In the genomic region with DNA sequence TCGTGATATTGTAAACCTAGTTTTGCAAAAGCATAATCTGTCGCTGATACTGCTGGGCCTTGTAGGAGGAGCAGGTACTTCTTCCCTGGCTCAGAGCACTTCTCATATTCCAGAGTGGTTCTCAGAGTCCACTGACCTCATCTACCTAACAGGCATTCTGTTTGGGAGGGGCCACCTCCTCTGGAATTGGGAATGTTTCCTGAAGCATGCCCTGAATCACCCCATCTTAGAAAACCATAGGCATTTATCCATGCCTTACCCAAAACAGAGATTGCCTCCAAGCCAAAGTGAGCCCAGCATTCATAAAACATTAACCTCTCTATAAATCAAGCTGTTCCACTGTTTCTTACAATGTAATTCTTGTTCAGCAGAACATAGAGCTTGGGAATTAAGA, we compare ENCODE assay signal across 12 cellular contexts. TPM values are rescaled to one million over a fixed set of nuclear protein-coding genes. Genes with fewer than 3 reads are reported as not detected.
DNase-seq lines count a peak whose midpoint lies in the region; ATAC-seq, FAIRE-seq and TF ChIP-seq lines count a peak whose summit lies in the region.
"Had no signal": no experiment of that assay in that cellular context is flagged by ENCODE, and none has a peak within 500 bp of the region (broad histone marks: within the 10 kb centered on the region; RNA-seq: fewer than 3 reads in every experiment).

No MANE protein-coding gene starts in this region.

- H2AFZ ChIP-seq in mesenchymal stem cell (ENCODE audit: low read depth, low read length): no peak overlapping the region

- H3K9me3 Mint-ChIP-seq in osteocyte (ENCODE audit: unreplicated experiment): no peaks in the 10 kb centered on the region
- H3K9me3 Mint-ChIP-seq: activated B cell treated with CpG ODN at 0.5 μM for 24 hours had no signal

- H2BK5ac ChIP-seq in mesenchymal stem cell (ENCODE audit: low read depth, low read length, poor library complexity, severe bottlenecking): no peak overlapping the region

- DNase-seq in heart left ventricle (no peak), Right ventricle myocardium inferior (ENCODE audit: missing footprints) (no peak), epithelial cell of proximal tubule (ENCODE audit: low read depth) (peak; percentile 66), mesenchymal stem cell (no peak), vagina (ENCODE audit: extremely low spot score in 2 of 2) (no peak), osteocyte (ENCODE audit: extremely low spot score, unreplicated experiment) (no peak), NCI-H2081 treated with DMSO at 0.1 percent for 48 hours (lab: John Stamatoyannopoulos, UW) (no peak), small intestine (no peak)
- DNase-seq: activated B cell treated with CpG ODN at 0.5 μM for 24 hours; central memory CD4-positive, alpha-beta T cell; KG1; SHP77 treated with DMSO at 0.1 percent for 48 hours had no signal

- peaks cover 10% of the 10 kb centered on the region for H3K4me1 Mint-ChIP-seq in osteocyte (ENCODE audit: unreplicated experiment)
- H3K4me1 Mint-ChIP-seq: activated B cell treated with CpG ODN at 0.5 μM for 24 hours had no signal

- H3K79me1 ChIP-seq in mesenchymal stem cell (replicated peaks; ENCODE audit: low read length, poor library complexity, severe bottlenecking): peaks cover 9% of the 10 kb centered on the region

- peak overlapping the region in 1 of 2 experiments; percentile 16 for H3K18ac ChIP-seq in mesenchymal stem cell (ENCODE audit: low read depth in 1 of 2, low read length in 2 of 2)

- H3K27ac Mint-ChIP-seq in osteocyte (ENCODE audit: unreplicated experiment): no peak overlapping the region
- H3K27ac Mint-ChIP-seq: activated B cell treated with CpG ODN at 0.5 μM for 24 hours had no signal

- H3K36me3 ChIP-seq in heart left ventricle (no peaks in the 10 kb centered on the region), mesenchymal stem cell (ENCODE audit: control insufficient read depth in 1 of 2, insufficient read depth in 2 of 2, low read depth in 1 of 2, low read length in 2 of 2) (peaks cover 0 to 22% of the 10 kb centered on the region in 2 experiments), vagina (no peaks in the 10 kb centered on the region), small intestine (ENCODE audit: control insufficient read depth in 2 of 2, insufficient read depth in 2 of 2, low read length in 2 of 2) (peaks cover 0 to 3% of the 10 kb centered on the region in 2 donors)

- H3K27ac ChIP-seq in heart left ventricle (peak overlapping the region in 9 of 12 donors; percentile 63 to 79 (median 72)), mesenchymal stem cell (ENCODE audit: low read length, poor library complexity, severe bottlenecking) (peak overlapping the region; percentile 78), vagina (peak overlapping the region; percentile 85), small intestine (ENCODE audit: low read depth in 1 of 2, low read length in 1 of 2) (no peak overlapping the region)

- H3K27me3 Mint-ChIP-seq in osteocyte (ENCODE audit: unreplicated experiment): no peaks in the 10 kb centered on the region

- FAIRE-seq in small intestine (lab: Jason Lieb, UNC): no peak

- no peak overlapping the region for H2BK120ac ChIP-seq in mesenchymal stem cell (ENCODE audit: low read depth, low read length)

- no peak overlapping the region for H4K91ac ChIP-seq in mesenchymal stem cell (ENCODE audit: low read length)

- no peak overlapping the region for H3K4me3 Mint-ChIP-seq in osteocyte (ENCODE audit: unreplicated experiment)
- H3K4me3 Mint-ChIP-seq: activated B cell treated with CpG ODN at 0.5 μM for 24 hours had no signal

- intact Hi-C loops in heart left ventricle (cut with DNase I): loop anchor here (2.0 to 10.0 kb wide), 8 partner anchors 59 to 379 kb away; a partner anchor contains a TSS
- intact Hi-C loops in Right ventricle myocardium inferior (cut with DNase I): loop anchor here (2.0 kb wide), 1 partner anchor 71 kb away; a partner anchor contains a TSS
- intact Hi-C loops in vagina (cut with DNase I): loop anchor here (2.0 kb wide), 1 partner anchor 187 kb away; no protein-coding TSS in a partner anchor

- H2BK12ac ChIP-seq in mesenchymal stem cell (ENCODE audit: low read length in 2 of 2): peak overlapping the region in 1 of 2 experiments; percentile 46

- H3K4me3 ChIP-seq in heart left ventricle (no peak overlapping the region), epithelial cell of proximal tubule (ENCODE audit: low read depth, low read length) (peak overlapping the region; percentile 59), mesenchymal stem cell (ENCODE audit: insufficient read depth in 1 of 2, low read depth in 1 of 2, low read length in 2 of 2) (peak overlapping the region in 1 of 2 experiments; percentile 67), vagina (no peak overlapping the region), small intestine (ENCODE audit: low read depth in 1 of 2, low read length in 2 of 2) (no peak overlapping the region)

- no peak overlapping the region for H2BK15ac ChIP-seq in mesenchymal stem cell (ENCODE audit: low read depth, poor library complexity, severe bottlenecking)

- H3K9me3 ChIP-seq in heart left ventricle: no peaks in the 10 kb centered on the region
- H3K9me3 ChIP-seq in mesenchymal stem cell (ENCODE audit: control insufficient read depth, low read length): no peaks in the 10 kb centered on the region
- H3K9me3 ChIP-seq in vagina: no peaks in the 10 kb centered on the region
- no peaks in the 10 kb centered on the region for H3K9me3 ChIP-seq in small intestine (ENCODE audit: control insufficient read depth, low read depth)

- H3K23ac ChIP-seq in mesenchymal stem cell (ENCODE audit: low read length in 2 of 2): no peak overlapping the region

- H3K27me3 ChIP-seq in heart left ventricle (no peaks in the 10 kb centered on the region), mesenchymal stem cell (ENCODE audit: control insufficient read depth in 1 of 2, insufficient read depth in 1 of 2, low read length in 2 of 2) (no peaks in the 10 kb centered on the region), vagina (no peaks in the 10 kb centered on the region), small intestine (ENCODE audit: control insufficient read depth in 2 of 2, insufficient read depth in 2 of 2, low read length in 2 of 2) (no peaks in the 10 kb centered on the region)

- H3K9ac ChIP-seq in mesenchymal stem cell (ENCODE audit: low read length): peak overlapping the region; percentile 84

- no peak overlapping the region for H3K4me2 ChIP-seq in mesenchymal stem cell (ENCODE audit: low read length, poor library complexity, severe bottlenecking)

- peak overlapping the region in 1 of 2 experiments; percentile 82 for H3K4ac ChIP-seq in mesenchymal stem cell (ENCODE audit: low read depth in 1 of 2, low read length in 2 of 2)

- no peak for TF ChIP-seq POLR2A in heart left ventricle (IDR thresholded peaks at IDR 0.05)
- no peak for TF ChIP-seq POLR2A in vagina (IDR thresholded peaks at IDR 0.05)

- WGBS in heart left ventricle, 4 donors: 64 to 75% (median 73%) methylated on average over 2 of the region's 2 CpGs
- WGBS in mesenchymal stem cell: 85% methylated on average over 2 of the region's 2 CpGs
- WGBS in small intestine, 3 donors: 70 to 78% (median 76%) methylated on average over 2 of the region's 2 CpGs

- no peak overlapping the region for H2AK5ac ChIP-seq in mesenchymal stem cell (ENCODE audit: low read length, severe bottlenecking)

- peaks cover 0 to 49% (median 17%) of the 10 kb centered on the region in 12 donors for H3K4me1 ChIP-seq in heart left ventricle
- peaks cover 7% of the 10 kb centered on the region for H3K4me1 ChIP-seq in mesenchymal stem cell (ENCODE audit: control insufficient read depth, insufficient read depth, low read depth, low read length)
- peaks cover 16% of the 10 kb centered on the region for H3K4me1 ChIP-seq in vagina
- peaks cover 2 to 5% of the 10 kb centered on the region in 2 donors for H3K4me1 ChIP-seq in small intestine (ENCODE audit: control insufficient read depth in 2 of 2, insufficient read depth in 1 of 2, low read depth in 1 of 2, low read length in 1 of 2)

- H3K14ac ChIP-seq in mesenchymal stem cell (ENCODE audit: low read length in 2 of 2): peak overlapping the region in 1 of 2 experiments; percentile 9

- H3K36me3 Mint-ChIP-seq in osteocyte (ENCODE audit: unreplicated experiment): no peaks in the 10 kb centered on the region

- H4K8ac ChIP-seq in mesenchymal stem cell (ENCODE audit: low read length): no peak overlapping the region

- ATAC-seq in heart left ventricle: peak in 1 of 4 donors; percentile 4
- ATAC-seq in Right ventricle myocardium inferior: no peak

- TF ChIP-seq CTCF in heart left ventricle (IDR thresholded peaks at IDR 0.05) (no peak), epithelial cell of proximal tubule (conservative IDR thresholded peaks at IDR 0.05; ENCODE audit: low read depth, low read length) (no peak), vagina (IDR thresholded peaks at IDR 0.05) (no peak), osteocyte (IDR thresholded peaks at IDR 0.05) (no peak)

RNA-seq across cellular contexts. Expression of a gene that starts 35.1 kb away (rescaled TPM):
- total RNA-seq in heart left ventricle: 1 to 10 TPM; 2.7 to 8.8 (median 5.9) TPM
- polyA plus RNA-seq in heart left ventricle: 1 to 10 TPM; 1.3 to 1.4 TPM
- total RNA-seq in Right ventricle myocardium inferior: 6.5 TPM
- total RNA-seq in epithelial cell of proximal tubule: 9.3 and 24.3 TPM in 2 replicates
- polyA plus RNA-seq in mesenchymal stem cell (2013, experiment 1 of 2): 12.6 TPM
- 11.5 TPM for polyA plus RNA-seq in mesenchymal stem cell (2013, experiment 2 of 2)
- 6.6 TPM for total RNA-seq in vagina
- total RNA-seq in osteocyte: 2.8 and 3.6 TPM in 2 replicates
- 10 to 100 TPM in 2 of 3 donors, 1 to 10 TPM in 1; 9.5 to 28.3 (median 10.7) TPM for polyA plus RNA-seq in small intestine
- total RNA-seq: activated B cell treated with CpG ODN at 0.5 μM for 24 hours had no signal

Comparison
In these comparisons a context has a peak if more than half of its experiments do, and no peak if none do; other contexts are left out.
1. H3K27ac ChIP-seq: peak in heart left ventricle (9 of 12), mesenchymal stem cell (single experiment) and vagina (single experiment); none in small intestine (0 of 2).